ENCODE assay signal across 14 cellular contexts in the genomic region with DNA sequence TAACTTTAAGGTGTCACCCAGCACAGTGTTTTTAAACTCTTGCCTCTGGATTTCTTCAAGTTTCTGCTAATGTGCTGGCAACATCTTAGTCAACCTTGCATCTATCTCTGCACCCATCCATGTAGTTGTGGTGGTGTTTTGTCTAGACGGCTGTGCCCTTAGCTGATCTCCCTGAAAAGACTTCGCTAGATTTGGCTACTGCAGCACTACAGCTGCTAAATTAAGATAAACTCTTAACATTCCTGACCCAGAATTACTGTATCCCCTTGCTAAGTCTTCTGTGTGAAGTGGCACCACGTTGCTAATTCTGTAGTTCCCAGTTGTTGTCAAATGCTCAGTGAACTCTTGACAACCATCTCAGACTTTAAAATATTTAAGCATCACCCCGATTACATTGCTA.
DNase-seq lines count a peak whose midpoint lies in the region; ATAC-seq lines count a peak whose summit lies in the region.
"Had no signal": no experiment of that assay in that cellular context is flagged by ENCODE, and none has a peak within 500 bp of the region (broad histone marks: within the 10 kb centered on the region; RNA-seq: fewer than 3 reads in every experiment).

No MANE protein-coding gene starts in this region.

- H3K27ac Mint-ChIP-seq in activated naive CD8-positive, alpha-beta T cell treated with anti-CD3 and anti-CD28 coated beads, Interleukin-2, amount 50 U/mL, for 24 hours = no peak overlapping the region
- H3K27ac Mint-ChIP-seq: CD4-positive, alpha-beta T cell had no signal

- H3K79me1 ChIP-seq in mesendoderm (ENCODE audit: low read length) = no peaks in the 10 kb centered on the region

- no peak overlapping the region for H3K56ac ChIP-seq in mesendoderm (ENCODE audit: low read length)

- no peak overlapping the region for H2BK120ac ChIP-seq in mesendoderm (ENCODE audit: low read depth, low read length)

- no peak overlapping the region for H3K4ac ChIP-seq in mesendoderm (ENCODE audit: low read depth, low read length)

- H4K5ac ChIP-seq in mesendoderm (ENCODE audit: low read length) = no peak overlapping the region

- H3K9me3 Mint-ChIP-seq in activated naive CD8-positive, alpha-beta T cell treated with anti-CD3 and anti-CD28 coated beads, Interleukin-2, amount 50 U/mL, for 24 hours = peaks cover 4% of the 10 kb centered on the region
- H3K9me3 Mint-ChIP-seq: CD4-positive, alpha-beta T cell had no signal

- no peak overlapping the region for H2AK5ac ChIP-seq in mesendoderm (ENCODE audit: low read length)

- H3K27ac ChIP-seq in mesendoderm (ENCODE audit: low read depth, low read length) = no peak overlapping the region

- no peak overlapping the region for H3K4me3 ChIP-seq in mesendoderm (ENCODE audit: low read length)
- H3K4me3 ChIP-seq: HAP-1 had no signal

- H3K36me3 Mint-ChIP-seq in activated naive CD8-positive, alpha-beta T cell treated with anti-CD3 and anti-CD28 coated beads, Interleukin-2, amount 50 U/mL, for 24 hours (ENCODE audit: low read depth) = no peaks in the 10 kb centered on the region

- peaks cover 4% of the 10 kb centered on the region for H3K27me3 Mint-ChIP-seq in activated naive CD8-positive, alpha-beta T cell treated with anti-CD3 and anti-CD28 coated beads, Interleukin-2, amount 50 U/mL, for 24 hours
- H3K27me3 Mint-ChIP-seq: CD4-positive, alpha-beta T cell had no signal

- H2BK15ac ChIP-seq in mesendoderm (replicated peaks; ENCODE audit: low read depth) = no peak overlapping the region

- DNase-seq in Right ventricle myocardium superior (no peak), cardiac septum (ENCODE audit: low spot score) (no peak), ecto neural progenitor cell (ENCODE audit: low spot score) (peak; percentile 11), mesendoderm (peak; percentile 12), medulla oblongata (ENCODE audit: extremely low spot score) (no peak), GM19240 (ENCODE audit: insufficient read length, low spot score) (no peak)
- no peak for DNase-seq in activated naive CD8-positive, alpha-beta T cell treated with anti-CD3 and anti-CD28 coated beads, Interleukin-2, amount 50 U/mL, for 24 hours
- DNase-seq: CD4-positive, alpha-beta T cell; DMS79 treated with DMSO at 0.1 percent for 48 hours; MV-4-11; NCI-H1417 treated with DMSO at 0.1 percent for 48 hours; NCI-H2029 treated with DMSO at 0.1 percent for 48 hours; NCI-H526 had no signal

- no peak overlapping the region for H3K4me2 ChIP-seq in mesendoderm (ENCODE audit: low read length)

- H3K36me3 ChIP-seq in mesendoderm (ENCODE audit: control insufficient read depth, insufficient read depth, low read length) = no peaks in the 10 kb centered on the region
- H3K36me3 ChIP-seq: HAP-1 had no signal

- no peak overlapping the region for H4K8ac ChIP-seq in mesendoderm (ENCODE audit: low read depth, low read length)

- peak; percentile 68 for ATAC-seq in Right ventricle myocardium superior (ENCODE audit: poor library complexity)
- ATAC-seq in activated naive CD8-positive, alpha-beta T cell treated with anti-CD3 and anti-CD28 coated beads, Interleukin-2, amount 50 U/mL, for 24 hours = no peak

- no peaks in the 10 kb centered on the region for H3K27me3 ChIP-seq in mesendoderm (ENCODE audit: insufficient read depth, low read length, poor library complexity)

- intact Hi-C loops in Right ventricle myocardium superior (cut with DNase I) (no loop called here), cardiac septum (cut with DNase I) (no loop called here)

- no CpG with 5 or more reads among the region's 4 CpGs for WGBS in mesendoderm (ENCODE audit: extremely low coverage, insufficient coverage, low lambda C conversion rate)

- no peak overlapping the region for H2BK5ac ChIP-seq in mesendoderm (ENCODE audit: low read length)

- H3K23ac ChIP-seq in mesendoderm (ENCODE audit: low read length) = no peak overlapping the region

- peaks cover under 1% of the 10 kb centered on the region for H3K4me1 Mint-ChIP-seq in activated naive CD8-positive, alpha-beta T cell treated with anti-CD3 and anti-CD28 coated beads, Interleukin-2, amount 50 U/mL, for 24 hours

- no peaks in the 10 kb centered on the region for H3K4me1 ChIP-seq in mesendoderm (ENCODE audit: control insufficient read depth, low read depth, low read length)

- no peak overlapping the region for H3K18ac ChIP-seq in mesendoderm (ENCODE audit: low read length)

- H3K79me2 ChIP-seq in mesendoderm (ENCODE audit: control insufficient read depth, insufficient read depth, low read length) = no peaks in the 10 kb centered on the region

- no peak overlapping the region for H3K9ac ChIP-seq in mesendoderm (ENCODE audit: low read length)

- H3K4me3 Mint-ChIP-seq in activated naive CD8-positive, alpha-beta T cell treated with anti-CD3 and anti-CD28 coated beads, Interleukin-2, amount 50 U/mL, for 24 hours = no peak overlapping the region
- H3K4me3 Mint-ChIP-seq: CD4-positive, alpha-beta T cell had no signal

Comparison
In these comparisons a context has a peak if more than half of its experiments do, and no peak if none do; other contexts are left out.
1. DNase-seq: peak in ecto neural progenitor cell (single experiment) and mesendoderm (single experiment); none in Right ventricle myocardium superior (single experiment), cardiac septum (single experiment), activated naive CD8-positive, alpha-beta T cell treated with anti-CD3 and anti-CD28 coated beads, Interleukin-2, amount 50 U/mL, for 24 hours (single experiment), medulla oblongata (single experiment) and GM19240 (single experiment).